Comparison of ENCODE assay signal across 8 cellular contexts in the genomic region with DNA sequence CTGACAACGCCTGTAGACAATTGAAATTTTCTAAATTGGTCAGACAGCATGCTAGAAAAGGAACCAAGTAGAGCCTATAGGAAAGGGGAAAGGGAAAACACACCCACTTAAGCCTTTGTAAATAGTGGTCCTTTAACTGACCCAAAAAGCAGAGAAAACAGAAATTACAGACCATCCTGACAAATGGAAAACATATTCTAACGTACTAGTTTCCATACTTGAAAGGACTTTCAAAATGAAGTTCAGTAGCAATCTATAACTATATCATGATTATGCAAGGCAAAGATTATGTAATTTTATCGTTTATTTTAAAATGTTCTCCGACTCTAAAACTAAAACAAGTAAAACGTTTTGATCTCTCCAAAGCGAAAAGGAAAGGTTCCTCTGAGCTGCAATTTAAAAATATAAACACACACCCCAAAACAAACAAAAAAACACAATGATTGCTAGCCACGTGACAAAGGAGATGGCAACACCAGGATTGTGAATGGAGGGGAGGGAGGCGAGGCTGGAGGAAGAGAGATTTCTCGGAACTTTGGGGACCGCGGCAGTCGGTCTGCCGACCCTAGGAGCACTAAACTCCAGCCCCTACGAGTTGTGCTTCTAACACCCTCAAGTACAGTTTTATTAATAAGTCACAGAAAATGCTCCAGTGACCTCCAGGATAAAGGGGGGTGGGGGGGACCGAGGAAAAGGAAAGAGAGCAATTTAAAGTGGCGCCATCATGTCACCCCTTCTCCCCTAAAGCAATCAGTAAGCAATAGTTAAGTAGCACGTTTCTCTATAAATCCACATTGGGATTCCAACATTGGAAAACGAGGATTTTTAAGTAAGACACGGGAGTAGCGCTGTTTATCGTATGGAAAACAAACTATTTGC. TPM values are rescaled to one million over a fixed set of nuclear protein-coding genes. Genes with fewer than 3 reads are reported as not detected.
DNase-seq lines count a peak whose midpoint lies in the region; ATAC-seq and TF ChIP-seq lines count a peak whose summit lies in the region.

No MANE protein-coding gene starts in this region.

- no peaks in the 10 kb centered on the region for H3K27me3 ChIP-seq in kidney epithelial cell (ENCODE audit: control insufficient read depth, insufficient read depth, low read length)

- BruUV-seq in OCI-LY7 (replicated peaks; lab: Mats Ljungman, UMichigan), result TSS peak; percentile 71

- DNase-seq in Caki2 (ENCODE audit: low read depth) (peak; percentile 30), HK-2 (ENCODE audit: unreplicated experiment) (peak; percentile 21), OCI-LY7 (ENCODE audit: low spot score) (peak; percentile 49), kidney epithelial cell (ENCODE audit: low read depth) (no peak), islet precursor cell (no peak)

- peaks cover 39% of the 10 kb centered on the region for H4K20me1 ChIP-seq in OCI-LY7 (ENCODE audit: insufficient read depth, low read length)

- H3K79me2 ChIP-seq in OCI-LY7 (ENCODE audit: insufficient read depth, low read depth, low read length), result peaks cover 86% of the 10 kb centered on the region

- H3K27me3 Mint-ChIP-seq in brain, result peaks cover 16% of the 10 kb centered on the region
- H3K27me3 Mint-ChIP-seq in stimulated activated memory B cell treated with anti-CD40 and anti-IgM and Interleukin-4, amounts not matched to agents 10 μg/mL and 1 μg/mL and 100 μg/mL, for 72 hours, result no peaks in the 10 kb centered on the region

- H3K36me3 Mint-ChIP-seq in brain, result peaks cover 13% of the 10 kb centered on the region
- H3K36me3 Mint-ChIP-seq in stimulated activated memory B cell treated with anti-CD40 and anti-IgM and Interleukin-4, amounts not matched to agents 10 μg/mL and 1 μg/mL and 100 μg/mL, for 72 hours, result peaks cover 10% of the 10 kb centered on the region

- H3K27ac Mint-ChIP-seq in brain, result peak overlapping the region; percentile 92 to 100 (median 98)
- peak overlapping the region; percentile 97 for H3K27ac Mint-ChIP-seq in stimulated activated memory B cell treated with anti-CD40 and anti-IgM and Interleukin-4, amounts not matched to agents 10 μg/mL and 1 μg/mL and 100 μg/mL, for 72 hours

- H2AFZ ChIP-seq in OCI-LY7 (ENCODE audit: low read length), result no peak overlapping the region; the same call in 1 of the 2 replicates

- intact Hi-C loops in OCI-LY7 (cut with micrococcal nuclease; ENCODE audit: unreplicated experiment), result loop anchor here (2.0 to 5.0 kb wide), 3 partner anchors 41 to 144 kb away; no protein-coding TSS in a partner anchor

- H3K4me3 Mint-ChIP-seq in brain, result peak overlapping the region; percentile 87 to 100 (median 88)
- H3K4me3 Mint-ChIP-seq in stimulated activated memory B cell treated with anti-CD40 and anti-IgM and Interleukin-4, amounts not matched to agents 10 μg/mL and 1 μg/mL and 100 μg/mL, for 72 hours, result peak overlapping the region; percentile 96

- H3K4me3 ChIP-seq in OCI-LY7 (ENCODE audit: low read depth, low read length, poor library complexity, severe bottlenecking) (peak overlapping the region; percentile 74), kidney epithelial cell (ENCODE audit: low read depth, low read length) (peak overlapping the region; percentile 87)

- POLR2A ChIA-PET in OCI-LY7 (lab: Charles Lee), result interaction anchor here (0.7 kb wide), 2 partner anchors 148 to 1040 kb away, joined by 3 read pairs; no protein-coding TSS in a partner anchor

- peaks cover 61% of the 10 kb centered on the region for H3K4me1 ChIP-seq in OCI-LY7 (ENCODE audit: insufficient read depth, low read length, poor library complexity, severe bottlenecking)

- in situ Hi-C loops in Caki2 (cut with HindIII; ENCODE audit: low pct_unique_long_range_greater_than_20kb, low sequenced_read_pairs), result no loop called here

- peak overlapping the region; percentile 84 for H3K27ac ChIP-seq in OCI-LY7 (ENCODE audit: low read depth, low read length, poor library complexity, severe bottlenecking)

- peaks cover 41% of the 10 kb centered on the region; the same call in 1 of the 2 replicates for H3K36me3 ChIP-seq in OCI-LY7 (ENCODE audit: insufficient read depth, low read length)
- H3K36me3 ChIP-seq in kidney epithelial cell (ENCODE audit: control insufficient read depth, insufficient read depth, low read length), result no peaks in the 10 kb centered on the region

- no peaks in the 10 kb centered on the region for H3K9me3 ChIP-seq in OCI-LY7 (ENCODE audit: low read length)

- TF ChIP-seq CTCF in OCI-LY7 (conservative IDR thresholded peaks at IDR 0.05; ENCODE audit: low read length) (no peak), brain (conservative IDR thresholded peaks at IDR 0.05) (no peak), kidney epithelial cell (IDR thresholded peaks at IDR 0.05; ENCODE audit: insufficient read depth, low read length, poor library complexity, severe bottlenecking) (no peak)

- H3K4me2 ChIP-seq in OCI-LY7 (ENCODE audit: low read length), result peak overlapping the region; percentile 95

- no peaks in the 10 kb centered on the region for H3K9me3 Mint-ChIP-seq in brain
- no peaks in the 10 kb centered on the region for H3K9me3 Mint-ChIP-seq in stimulated activated memory B cell treated with anti-CD40 and anti-IgM and Interleukin-4, amounts not matched to agents 10 μg/mL and 1 μg/mL and 100 μg/mL, for 72 hours

- CTCF ChIA-PET in OCI-LY7 (lab: Charles Lee; ENCODE audit: unreplicated experiment), result no interaction called here

- no peaks in the 10 kb centered on the region for H3K9me2 ChIP-seq in OCI-LY7 (ENCODE audit: insufficient read depth, low read length)

- peaks cover 62% of the 10 kb centered on the region for H3K4me1 Mint-ChIP-seq in brain
- H3K4me1 Mint-ChIP-seq in stimulated activated memory B cell treated with anti-CD40 and anti-IgM and Interleukin-4, amounts not matched to agents 10 μg/mL and 1 μg/mL and 100 μg/mL, for 72 hours, result peaks cover 57% of the 10 kb centered on the region

- ATAC-seq in stimulated activated memory B cell treated with anti-CD40 and anti-IgM and Interleukin-4, amounts not matched to agents 10 μg/mL and 1 μg/mL and 100 μg/mL, for 72 hours, result no peak
- no peak for ATAC-seq in HG03097 (IDR thresholded peaks at IDR 0.05; ENCODE audit: low FRiP score, unreplicated experiment)

RNA-seq across cellular contexts. Expression of a gene that starts 1.7 kb away (rescaled TPM):
- 32.8 and 35.6 TPM in 2 replicates for total RNA-seq in Caki2 (2014; rRNA removed; shearing (Covaris generic); ENCODE audit: low replicate concordance)
- 92.1 and 96.9 TPM in 2 replicates for total RNA-seq in OCI-LY7 (2014; rRNA removed; shearing (Covaris generic))
- 129 and 130 TPM in 2 replicates for total RNA-seq in OCI-LY7 (2022)
- polyA plus RNA-seq in brain (ENCODE audit: insufficient read depth, low read depth, low replicate concordance), result 25.7 TPM
- 56.2 and 64.5 TPM in 2 replicates for total RNA-seq in kidney epithelial cell

Comparison
In these comparisons a context has a peak if more than half of its experiments do, and no peak if none do; other contexts are left out.
1. DNase-seq: peak in Caki2 (single experiment), HK-2 (single experiment) and OCI-LY7 (single experiment); none in kidney epithelial cell (single experiment) and islet precursor cell (single experiment).